21 cellular contexts compared by ENCODE assay signal in the genomic region with DNA sequence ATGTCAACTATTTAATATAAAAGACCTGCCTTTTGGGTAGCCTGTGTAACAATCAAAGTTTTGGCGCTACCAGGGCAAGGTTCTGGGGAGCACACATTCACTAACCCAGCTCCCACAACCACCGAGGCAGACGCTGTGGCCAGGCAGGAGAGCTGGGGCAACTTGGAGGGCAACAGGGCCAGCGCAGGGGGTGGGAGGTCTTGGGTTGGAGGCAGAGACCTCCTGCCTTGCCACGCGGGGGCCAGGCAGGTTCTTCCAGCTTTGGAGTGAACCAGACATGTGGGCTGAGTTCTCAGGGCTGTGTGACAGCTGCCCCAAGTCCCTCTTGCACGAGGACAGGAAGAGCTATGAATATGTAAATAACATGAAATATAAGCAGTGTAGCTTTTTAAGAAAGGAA. TPM values are rescaled to one million over a fixed set of nuclear protein-coding genes. Genes with fewer than 3 reads are reported as not detected.
A peak's percentile ranks its signal among the peaks of the same experiment; 100 is the strongest.
DNase-seq lines count a peak whose midpoint lies in the region; ATAC-seq and TF ChIP-seq lines count a peak whose summit lies in the region.
"Had no signal": no experiment of that assay in that cellular context is flagged by ENCODE, and none has a peak within 500 bp of the region (broad histone marks: within the 10 kb centered on the region; RNA-seq: fewer than 3 reads in every experiment).

No MANE protein-coding gene starts in this region.

- no peak for TF ChIP-seq EP300 in sigmoid colon (IDR thresholded peaks at IDR 0.05)

- no peak for ATAC-seq in central memory CD8-positive, alpha-beta T cell (replicated peaks; ENCODE audit: extremely low read depth, poor library complexity, severe bottlenecking)
- ATAC-seq: A549 had no signal

- no peak for TF ChIP-seq POLR2A in sigmoid colon (IDR thresholded peaks at IDR 0.05)

- TF ChIP-seq CTCF in sigmoid colon (IDR thresholded peaks at IDR 0.05) (no peak), endothelial cell (IDR thresholded peaks at IDR 0.05; ENCODE audit: unreplicated experiment) (no peak)

- no peaks in the 10 kb centered on the region for H3K36me3 Mint-ChIP-seq in central memory CD8-positive, alpha-beta T cell (ENCODE audit: insufficient read depth)
- peaks cover 3% of the 10 kb centered on the region for H3K36me3 Mint-ChIP-seq in endothelial cell (ENCODE audit: low read depth, unreplicated experiment)
- H3K36me3 Mint-ChIP-seq: CD8-positive, alpha-beta memory T cell had no signal

- WGBS in sigmoid colon, 2 donors: 70 to 77% methylated on average over 7 of the region's 7 CpGs

- H3K36me3 ChIP-seq in H7 (replicated peaks; ENCODE audit: control insufficient read depth, insufficient read depth, low read length) (no peaks in the 10 kb centered on the region), sigmoid colon (no peaks in the 10 kb centered on the region)
- H3K36me3 ChIP-seq: BE2C; BLaER1 treated with 17β-estradiol and CSF1 and Interleukin-3, amounts not matched to agents 10 nM and 100 nM; HAP-1 had no signal

- peak overlapping the region; percentile 11 for H3K4me3 Mint-ChIP-seq in central memory CD8-positive, alpha-beta T cell
- no peak overlapping the region for H3K4me3 Mint-ChIP-seq in endothelial cell (ENCODE audit: unreplicated experiment)
- H3K4me3 Mint-ChIP-seq: CD14-positive monocyte; CD4-positive, alpha-beta T cell; CD8-positive, alpha-beta memory T cell; HFFc6 had no signal

- no peaks in the 10 kb centered on the region for H3K27me3 ChIP-seq in H7 (ENCODE audit: control insufficient read depth, insufficient read depth, low read length)
- H3K27me3 ChIP-seq in sigmoid colon: peaks cover 0 to 5% (median 0%) of the 10 kb centered on the region in 3 donors
- H3K27me3 ChIP-seq: BE2C had no signal

- H3K27ac ChIP-seq in sigmoid colon: no peak overlapping the region
- H3K27ac ChIP-seq: A549; BLaER1 treated with 17β-estradiol and CSF1 and Interleukin-3, amounts not matched to agents 10 nM and 100 nM; GM23248 had no signal

- H3K9me3 ChIP-seq in sigmoid colon: no peaks in the 10 kb centered on the region
- H3K9me3 ChIP-seq: A549, BE2C had no signal

- H3K9me3 Mint-ChIP-seq in central memory CD8-positive, alpha-beta T cell: no peaks in the 10 kb centered on the region
- no peaks in the 10 kb centered on the region for H3K9me3 Mint-ChIP-seq in endothelial cell (ENCODE audit: unreplicated experiment)
- H3K9me3 Mint-ChIP-seq: CD4-positive, alpha-beta T cell; CD8-positive, alpha-beta memory T cell; HFFc6 had no signal

- peaks cover 9% of the 10 kb centered on the region for H3K4me1 Mint-ChIP-seq in central memory CD8-positive, alpha-beta T cell
- H3K4me1 Mint-ChIP-seq in endothelial cell (ENCODE audit: unreplicated experiment): peaks cover 3% of the 10 kb centered on the region

- intact Hi-C loops in sigmoid colon (cut with DNase I): no loop called here

- DNase-seq in H7 (peak; percentile 25), sigmoid colon (peak; percentile 50), endothelial cell (ENCODE audit: low spot score) (no peak), NCI-H446 treated with DMSO at 0.1 percent for 48 hours (lab: John Stamatoyannopoulos, UW) (no peak), NCI-H774 (lab: John Stamatoyannopoulos, UW) (no peak)
- DNase-seq in central memory CD8-positive, alpha-beta T cell (ENCODE audit: low spot score in 2 of 2): no peak
- DNase-seq: 8988T; ACHN; AML-193; BE2C; CD4-positive, alpha-beta T cell; CD8-positive, alpha-beta memory T cell; DMS53; DMS79 treated with DMSO at 0.1 percent for 48 hours; GF-D8; GM23248; HFFc6 had no signal

- H3K27me3 Mint-ChIP-seq in central memory CD8-positive, alpha-beta T cell: peaks cover 53% of the 10 kb centered on the region
- H3K27me3 Mint-ChIP-seq in endothelial cell (ENCODE audit: unreplicated experiment): peaks cover 4% of the 10 kb centered on the region

- H3K4me3 ChIP-seq in H7 (ENCODE audit: insufficient read depth, low read depth, low read length): no peak overlapping the region
- H3K4me3 ChIP-seq in sigmoid colon: no peak overlapping the region
- H3K4me3 ChIP-seq: A549; BLaER1 treated with 17β-estradiol and CSF1 and Interleukin-3, amounts not matched to agents 10 nM and 100 nM; GM23248; HAP-1 had no signal

- H3K27ac Mint-ChIP-seq in central memory CD8-positive, alpha-beta T cell (ENCODE audit: low read depth): no peak overlapping the region
- H3K27ac Mint-ChIP-seq in endothelial cell (ENCODE audit: unreplicated experiment): no peak overlapping the region
- H3K27ac Mint-ChIP-seq: CD14-positive monocyte; CD4-positive, alpha-beta T cell; HFFc6 had no signal

- peaks cover 0 to 12% (median 9%) of the 10 kb centered on the region in 4 donors for H3K4me1 ChIP-seq in sigmoid colon
- H3K4me1 ChIP-seq: A549 had no signal

RNA-seq across cellular contexts. Expression of gene MCF2L, which starts 30.3 kb away (rescaled TPM):
- 21.2 and 21.3 TPM in 2 replicates for total RNA-seq in H7 (2014; rRNA removed; shearing (Covaris generic))
- total RNA-seq in sigmoid colon: 10 to 100 TPM in 3 of 4 donors, 1 to 10 TPM in 1; 7.5 to 20.2 (median 13.0) TPM
- 10 to 100 TPM; 43.5 to 59.9 (median 51.1) TPM for polyA plus RNA-seq in sigmoid colon
- total RNA-seq in endothelial cell (ENCODE audit: unreplicated experiment): 16.5 TPM
- total RNA-seq: GM23248, HFFc6 had no signal
- polyA plus RNA-seq: CD14-positive monocyte, GM23248 had no signal

Comparison
In these comparisons a context has a peak if more than half of its experiments do, and no peak if none do; other contexts are left out.
1. DNase-seq: peak in H7 (single experiment) and sigmoid colon (single experiment); none in central memory CD8-positive, alpha-beta T cell (0 of 2), endothelial cell (single experiment), NCI-H446 treated with DMSO at 0.1 percent for 48 hours (single experiment) and NCI-H774 (single experiment).